In genomic region chr18:11849845-11850747, GRCh38 we compare ENCODE assay signal across 8 cellular contexts. TPM values are rescaled to one million over a fixed set of nuclear protein-coding genes. Genes with fewer than 3 reads are reported as not detected.
DNase-seq lines count a peak whose midpoint lies in the region; ATAC-seq and TF ChIP-seq lines count a peak whose summit lies in the region.

No MANE protein-coding gene starts in this region.

- H3K27ac ChIP-seq in dorsolateral prefrontal cortex (peak overlapping the region in 58 of 59 donors; percentile 66 to 98 (median 92)), lung (ENCODE audit: low read depth in 1 of 2, low read length in 1 of 2) (peak overlapping the region; percentile 93 to 95)

- no peak for TF ChIP-seq CTCF in GM12864 (IDR thresholded peaks at IDR 0.05; ENCODE audit: low read depth, low read length, missing control alignments)
- peak in 6 of 56 donors; percentile 4 to 18 (median 8) for TF ChIP-seq CTCF in dorsolateral prefrontal cortex (IDR thresholded peaks at IDR 0.05 in 54 of 56, conservative IDR thresholded peaks at IDR 0.05 in 2 of 56; ENCODE audit: low read depth in 1 of 56, partially characterized antibody in 56 of 56)
- TF ChIP-seq CTCF in lung (IDR thresholded peaks at IDR 0.05; ENCODE audit: control extremely low read depth, extremely low read depth) = no peak

- peak; percentile 39 for ATAC-seq in lung (ENCODE audit: insufficient read depth, low FRiP score)
- ATAC-seq in HG03378 (IDR thresholded peaks at IDR 0.05; ENCODE audit: unreplicated experiment) = no peak

- peak overlapping the region; percentile 82; the same call in 1 of the 2 replicates for H3K4me3 ChIP-seq in GM12864 (ENCODE audit: low read depth, low read length)
- H3K4me3 ChIP-seq in dorsolateral prefrontal cortex = peak overlapping the region; percentile 64 to 100 (median 94)
- no peak overlapping the region for H3K4me3 ChIP-seq in lung

- intact Hi-C loops in dorsolateral prefrontal cortex (cut with DNase I) = loop anchor here (2.0 to 10.0 kb wide), 4 partner anchors 59 to 1035 kb away; partner anchors contain the start of genes MPPE1 (in 2 of the 2), IMPA2 (in 1 of the 2) and PTPN2 (in 1 of the 2)

- DNase-seq in GM12864 (ENCODE audit: low read depth) (no peak), NCI-H2227 treated with DMSO at 0.1 percent for 48 hours (lab: John Stamatoyannopoulos, UW) (peak; percentile 55), dorsolateral prefrontal cortex (peak; percentile 33 to 69 (median 64)), lung (ENCODE audit: low spot score) (peak; percentile 73), NCI-H187 (lab: John Stamatoyannopoulos, UW) (no peak)
- peak; percentile 50 to 65 for DNase-seq in activated CD4-positive, alpha-beta T cell treated with anti-CD3 and anti-CD28 coated beads, Interleukin-2, amount 50 U/mL, for 48 hours
- DNase-seq in stimulated activated CD4-positive, alpha-beta T cell treated with anti-CD3 and anti-CD28 coated beads, Interleukin-4, amount 100 ng/mL, for 4 hours = peak; percentile 21 to 46

- no peaks in the 10 kb centered on the region for H3K27me3 ChIP-seq in dorsolateral prefrontal cortex
- H3K27me3 ChIP-seq in lung (ENCODE audit: control insufficient read depth, insufficient read depth) = no peaks in the 10 kb centered on the region

- no peaks in the 10 kb centered on the region for H3K9me3 ChIP-seq in lung (ENCODE audit: control insufficient read depth in 2 of 2, insufficient read depth in 1 of 2, low read length in 1 of 2)

- peaks cover 3 to 5% of the 10 kb centered on the region in 2 donors for H3K4me1 ChIP-seq in lung (ENCODE audit: control insufficient read depth in 2 of 2, insufficient read depth in 2 of 2, low read length in 2 of 2)

- 9 to 14% methylated on average over 19 of the region's 19 CpGs for WGBS in lung, 2 donors

- H3K36me3 ChIP-seq in lung (ENCODE audit: control insufficient read depth in 2 of 2, insufficient read depth in 2 of 2, low read length in 2 of 2) = no peaks in the 10 kb centered on the region

RNA-seq across cellular contexts. Expression of gene CHMP1B, which starts 1.1 kb away (rescaled TPM):
- total RNA-seq in dorsolateral prefrontal cortex = 10 to 100 TPM; 26.5 to 54.3 (median 43.5) TPM
- total RNA-seq in lung = 10 to 100 TPM; 36.0 to 56.2 TPM
- 10 to 100 TPM; 34.6 to 44.6 TPM for polyA plus RNA-seq in lung

RNA-seq across cellular contexts. Expression of gene MPPE1, which starts 58.0 kb away (rescaled TPM):
- total RNA-seq in dorsolateral prefrontal cortex (10 to 100 TPM; 28.8 to 68.7 (median 48.6) TPM), lung (10 to 100 TPM; 41.3 to 71.4 TPM)
- 10 to 100 TPM; 41.3 to 46.7 TPM for polyA plus RNA-seq in lung

Comparison
In these comparisons a context has a peak if more than half of its experiments do, and no peak if none do; other contexts are left out.
1. DNase-seq: peak in NCI-H2227 treated with DMSO at 0.1 percent for 48 hours (single experiment), activated CD4-positive, alpha-beta T cell treated with anti-CD3 and anti-CD28 coated beads, Interleukin-2, amount 50 U/mL, for 48 hours (2 of 2), dorsolateral prefrontal cortex (10 of 10), lung (single experiment) and stimulated activated CD4-positive, alpha-beta T cell treated with anti-CD3 and anti-CD28 coated beads, Interleukin-4, amount 100 ng/mL, for 4 hours (2 of 2); none in GM12864 (single experiment) and NCI-H187 (0 of 2).